ENCODE assay signal across 1 cellular context in genomic region chr1:205632374-205633169, GRCh38.
TF ChIP-seq lines count a peak whose summit lies in the region.

No MANE protein-coding gene starts in this region.

TF ChIP-seq in endothelial cell of umbilical vein, 7 proteins besides CTCF, POLR2A, EP300 and RAD21:
- TF ChIP-seq MAX (IDR thresholded peaks at IDR 0.05; ENCODE audit: insufficient read depth, insufficient read length), result no peak
- no peak for TF ChIP-seq EZH2 (IDR thresholded peaks at IDR 0.05; ENCODE audit: borderline replicate concordance, low read depth, low read length, severe bottlenecking)
- no peak for TF ChIP-seq MYC (IDR thresholded peaks at IDR 0.05; ENCODE audit: low read depth, low read length)
- TF ChIP-seq GATA2 (IDR thresholded peaks at IDR 0.05; ENCODE audit: insufficient read depth, insufficient read length, low read depth, low read length), result no peak
- no peak for TF ChIP-seq FOS (IDR thresholded peaks at IDR 0.05; ENCODE audit: borderline replicate concordance, insufficient read depth, low read length)
- TF ChIP-seq POLR2AphosphoS5 (IDR thresholded peaks at IDR 0.05; ENCODE audit: insufficient read depth, low read depth, low read length), result no peak
- no peak for TF ChIP-seq JUN (IDR thresholded peaks at IDR 0.05; ENCODE audit: borderline replicate concordance, insufficient read depth, insufficient read length, low read depth)
